Comparison of ENCODE assay signal across 8 cellular contexts in genomic region chr22:40044870-40045834, GRCh38.
DNase-seq lines count a peak whose midpoint lies in the region; ATAC-seq and TF ChIP-seq lines count a peak whose summit lies in the region.

No MANE protein-coding gene starts in this region.

- no peaks in the 10 kb centered on the region for H3K27me3 Mint-ChIP-seq in activated T-cell treated with anti-CD3 and anti-CD28 coated beads, Interleukin-2, amount 50 U/mL, for 24 hours
- H3K27me3 Mint-ChIP-seq in nephron progenitor cell (ENCODE audit: low read depth, poor library complexity), result peaks cover 57% of the 10 kb centered on the region

- TF ChIP-seq CTCF in nephron progenitor cell (IDR thresholded peaks at IDR 0.05), result no peak

- DNase-seq in NCI-H774 (lab: John Stamatoyannopoulos, UW), result peak; percentile 8
- DNase-seq in activated T-cell treated with anti-CD3 and anti-CD28 coated beads, Interleukin-2, amount 50 U/mL, for 24 hours, result peak; percentile 85
- DNase-seq in fibroblast of peridontal ligament (ENCODE audit: extremely low read depth), result peak; percentile 17
- peak; percentile 75 for DNase-seq in nephron progenitor cell
- peak; percentile 85 for DNase-seq in stimulated activated naive CD8-positive, alpha-beta T cell treated with anti-CD3 and anti-CD28 coated beads, Interleukin-15, Interleukin-2, amounts not matched to agents 100 U/mL and 50 U/mL, for 24 hours
- no peak for DNase-seq in NCI-H1694 treated with DMSO at 0.1 percent for 48 hours (lab: John Stamatoyannopoulos, UW)

- TF ChIP-seq POLR2A in GM18505 (IDR thresholded peaks at IDR 0.05; ENCODE audit: borderline replicate concordance, extremely low read depth, insufficient read depth, insufficient read length), result peak; percentile 63

- peaks cover 37% of the 10 kb centered on the region for H3K4me1 Mint-ChIP-seq in activated T-cell treated with anti-CD3 and anti-CD28 coated beads, Interleukin-2, amount 50 U/mL, for 24 hours (ENCODE audit: low read depth)
- peaks cover 46% of the 10 kb centered on the region for H3K4me1 Mint-ChIP-seq in nephron progenitor cell

- peaks cover 10% of the 10 kb centered on the region for H3K36me3 Mint-ChIP-seq in activated T-cell treated with anti-CD3 and anti-CD28 coated beads, Interleukin-2, amount 50 U/mL, for 24 hours (ENCODE audit: low read depth)
- peaks cover under 1% of the 10 kb centered on the region for H3K36me3 Mint-ChIP-seq in nephron progenitor cell (ENCODE audit: low read depth)

- H3K4me3 Mint-ChIP-seq in activated T-cell treated with anti-CD3 and anti-CD28 coated beads, Interleukin-2, amount 50 U/mL, for 24 hours, result peak overlapping the region; percentile 97
- H3K4me3 Mint-ChIP-seq in nephron progenitor cell, result peak overlapping the region; percentile 96

- H3K27ac Mint-ChIP-seq in activated T-cell treated with anti-CD3 and anti-CD28 coated beads, Interleukin-2, amount 50 U/mL, for 24 hours, result peak overlapping the region; percentile 100
- H3K27ac Mint-ChIP-seq in nephron progenitor cell, result peak overlapping the region; percentile 100

- ATAC-seq in GM18505 (IDR thresholded peaks at IDR 0.05; ENCODE audit: unreplicated experiment), result peak; percentile 44
- ATAC-seq in HG02678 (IDR thresholded peaks at IDR 0.05; ENCODE audit: unreplicated experiment), result peak; percentile 20
- peak; percentile 44 for ATAC-seq in stimulated activated naive CD8-positive, alpha-beta T cell treated with anti-CD3 and anti-CD28 coated beads, Interleukin-15, Interleukin-2, amounts not matched to agents 100 U/mL and 50 U/mL, for 24 hours

- H3K9me3 Mint-ChIP-seq in activated T-cell treated with anti-CD3 and anti-CD28 coated beads, Interleukin-2, amount 50 U/mL, for 24 hours, result no peaks in the 10 kb centered on the region
- no peaks in the 10 kb centered on the region for H3K9me3 Mint-ChIP-seq in nephron progenitor cell
